In the genomic region with DNA sequence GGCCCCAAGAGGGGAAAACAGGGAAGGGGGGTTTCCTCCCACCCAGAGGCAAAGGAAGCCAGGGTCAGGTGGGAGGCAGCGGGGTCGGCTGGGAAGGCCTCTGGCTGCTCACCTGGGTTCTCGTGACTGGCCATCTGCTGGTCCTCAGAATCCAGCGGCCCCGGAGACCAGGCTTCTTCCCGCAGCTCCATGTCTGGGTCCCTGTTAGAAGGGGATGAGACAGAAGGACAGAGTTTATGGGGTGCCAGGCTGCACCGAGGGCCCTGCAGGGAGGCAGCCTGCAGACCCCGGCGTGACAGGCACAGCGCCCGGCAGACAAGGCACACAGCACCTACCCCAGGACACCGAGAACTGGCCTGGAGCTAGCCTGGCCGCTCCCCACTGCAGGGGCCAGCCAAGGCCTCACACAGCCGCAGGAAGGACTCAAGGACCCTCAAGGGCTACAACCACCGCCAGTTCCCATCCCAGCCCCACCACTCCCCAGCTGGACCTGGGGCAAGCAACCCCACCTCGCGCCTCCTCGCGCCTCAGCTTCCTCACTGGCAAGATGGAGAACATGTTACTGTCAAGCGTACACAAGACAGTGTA, we compare ENCODE assay signal across 23 cellular contexts.
"Had no signal": no experiment of that assay in that cellular context is flagged by ENCODE, and none has a peak within 500 bp of the region (broad histone marks: within the 10 kb centered on the region; RNA-seq: fewer than 3 reads in every experiment).

No MANE protein-coding gene starts in this region.

- H3K27me3 ChIP-seq: foreskin keratinocyte, hepatocyte, left lung, tibial artery had no signal

- H3K27ac ChIP-seq: foreskin keratinocyte, hepatocyte, left lung, parathyroid adenoma, tibial artery had no signal

- H3K9me3 ChIP-seq: left lung, tibial artery had no signal

- H3K4me3 Mint-ChIP-seq: activated B cell treated with CpG ODN at 0.5 μM for 24 hours; activated CD4-positive, alpha-beta T cell treated with anti-CD3 and anti-CD28 coated beads for 36 hours; activated naive CD4-positive, alpha-beta T cell treated with anti-CD3 and anti-CD28 coated beads, Interleukin-2, amount 10 ng/mL, durations not matched to agents 7 days and 5 days; activated naive CD8-positive, alpha-beta T cell treated with anti-CD3 and anti-CD28 coated beads, Interleukin-2, amount 50 U/mL, for 24 hours; brain; naive thymus-derived CD8-positive, alpha-beta T cell; stimulated activated naive CD8-positive, alpha-beta T cell treated with anti-CD3 and anti-CD28 coated beads, Interleukin-15, amount 100 ng/mL, for 72 hours; T-helper 1 cell treated with Interleukin-12 subunit alpha and Interleukin-12 subunit beta and Interleukin-4 antibody, amounts not matched to agents 30 μg/mL and 1 μg/mL, for 36 hours had no signal

- H3K4me2 ChIP-seq: hepatocyte had no signal

- H3K4me1 ChIP-seq: foreskin keratinocyte had no signal

- ATAC-seq: activated CD4-positive, alpha-beta T cell treated with anti-CD3 and anti-CD28 coated beads for 36 hours; activated naive CD8-positive, alpha-beta T cell treated with anti-CD3 and anti-CD28 coated beads, Interleukin-2, amount 50 U/mL, for 24 hours; foreskin keratinocyte; left lung; naive thymus-derived CD8-positive, alpha-beta T cell; right cardiac atrium; stimulated activated naive CD8-positive, alpha-beta T cell treated with anti-CD3 and anti-CD28 coated beads, Interleukin-15, amount 100 ng/mL, for 72 hours had no signal

- H3K9ac ChIP-seq: parathyroid adenoma had no signal

- H3K4me3 ChIP-seq: hepatocyte, left lung, lung, tibial artery had no signal

- DNase-seq: activated B cell treated with CpG ODN at 0.5 μM for 24 hours; activated CD4-positive, alpha-beta T cell treated with anti-CD3 and anti-CD28 coated beads for 36 hours; activated CD4-positive, alpha-beta T cell treated with anti-CD3 and anti-CD28 coated beads, Interleukin-2, amount 50 U/mL, for 48 hours; activated effector memory CD4-positive, alpha-beta T cell treated with Interleukin-2 at 50 U/mL for 16 hours; activated naive CD4-positive, alpha-beta T cell treated with anti-CD3 and anti-CD28 coated beads, Interleukin-2, amount 10 ng/mL, durations not matched to agents 7 days and 5 days; activated naive CD8-positive, alpha-beta T cell treated with anti-CD3 and anti-CD28 coated beads, Interleukin-2, amount 50 U/mL, for 24 hours; activated T-cell treated with anti-CD3 and anti-CD28 coated beads, Interleukin-2, amount 50 U/mL, for 48 hours; dermis blood vessel endothelial cell; effector CD8-positive, alpha-beta T cell; foreskin keratinocyte; kidney glomerular epithelial cell; naive thymus-derived CD8-positive, alpha-beta T cell; stimulated activated CD4-positive, alpha-beta T cell treated with anti-CD3 and anti-CD28 coated beads, Interleukin-12 subunit alpha, Interleukin-12 subunit beta, amount 100 ng/mL, for 4 hours; stimulated activated CD4-positive, alpha-beta T cell treated with anti-CD3 and anti-CD28 coated beads, Interleukin-4, amount 100 ng/mL, for 4 hours; stimulated activated naive CD8-positive, alpha-beta T cell treated with anti-CD3 and anti-CD28 coated beads, Interleukin-15, amount 100 ng/mL, for 72 hours; tibial artery had no signal

- H2AFZ ChIP-seq: hepatocyte, parathyroid adenoma had no signal

- H3K27me3 Mint-ChIP-seq: activated B cell treated with CpG ODN at 0.5 μM for 24 hours; activated CD4-positive, alpha-beta T cell treated with anti-CD3 and anti-CD28 coated beads for 36 hours; activated naive CD4-positive, alpha-beta T cell treated with anti-CD3 and anti-CD28 coated beads, Interleukin-2, amount 10 ng/mL, durations not matched to agents 7 days and 5 days; activated naive CD8-positive, alpha-beta T cell treated with anti-CD3 and anti-CD28 coated beads, Interleukin-2, amount 50 U/mL, for 24 hours; brain; naive thymus-derived CD8-positive, alpha-beta T cell; stimulated activated naive CD8-positive, alpha-beta T cell treated with anti-CD3 and anti-CD28 coated beads, Interleukin-15, amount 100 ng/mL, for 72 hours had no signal

- H3K27ac Mint-ChIP-seq: activated B cell treated with CpG ODN at 0.5 μM for 24 hours; activated CD4-positive, alpha-beta T cell treated with anti-CD3 and anti-CD28 coated beads for 36 hours; activated naive CD4-positive, alpha-beta T cell treated with anti-CD3 and anti-CD28 coated beads, Interleukin-2, amount 10 ng/mL, durations not matched to agents 7 days and 5 days; activated naive CD8-positive, alpha-beta T cell treated with anti-CD3 and anti-CD28 coated beads, Interleukin-2, amount 50 U/mL, for 24 hours; brain; T-helper 1 cell treated with Interleukin-12 subunit alpha and Interleukin-12 subunit beta and Interleukin-4 antibody, amounts not matched to agents 30 μg/mL and 1 μg/mL, for 36 hours had no signal

- H3K9me3 Mint-ChIP-seq: activated B cell treated with CpG ODN at 0.5 μM for 24 hours; activated naive CD4-positive, alpha-beta T cell treated with anti-CD3 and anti-CD28 coated beads, Interleukin-2, amount 10 ng/mL, durations not matched to agents 7 days and 5 days; activated naive CD8-positive, alpha-beta T cell treated with anti-CD3 and anti-CD28 coated beads, Interleukin-2, amount 50 U/mL, for 24 hours; naive thymus-derived CD8-positive, alpha-beta T cell; stimulated activated naive CD8-positive, alpha-beta T cell treated with anti-CD3 and anti-CD28 coated beads, Interleukin-15, amount 100 ng/mL, for 72 hours; T-helper 1 cell treated with Interleukin-12 subunit alpha and Interleukin-12 subunit beta and Interleukin-4 antibody, amounts not matched to agents 30 μg/mL and 1 μg/mL, for 36 hours had no signal
